In the genomic region with DNA sequence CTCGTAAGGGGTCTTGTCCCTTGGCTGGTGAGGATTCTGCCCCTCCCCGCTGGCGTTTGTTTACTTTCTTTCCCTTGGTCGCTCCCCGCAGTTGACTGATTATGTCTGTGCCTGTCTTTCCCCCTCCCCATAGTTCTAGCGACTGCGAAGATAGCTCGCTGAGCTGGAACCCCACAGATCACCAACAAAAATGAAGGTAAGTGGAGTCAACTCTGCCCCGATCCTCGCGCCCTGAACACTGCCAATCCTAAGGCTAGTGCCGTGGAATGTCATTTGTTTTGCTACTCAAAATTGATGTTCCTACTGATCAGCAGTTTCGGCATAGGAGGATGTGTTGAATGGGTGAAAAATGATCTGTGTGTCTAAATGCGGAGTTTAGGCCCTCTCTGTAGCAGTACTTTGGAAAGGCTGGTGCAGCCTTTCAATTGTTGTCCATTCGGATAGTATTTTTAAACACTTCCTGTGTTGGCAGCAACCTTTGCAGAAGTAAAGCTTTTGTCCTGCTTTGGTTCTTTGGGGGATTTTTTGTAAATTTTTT, we compare ENCODE assay signal across 8 cellular contexts. TPM values are rescaled to one million over a fixed set of nuclear protein-coding genes. Genes with fewer than 3 reads are reported as not detected.
A peak's percentile ranks its signal among the peaks of the same experiment; 100 is the strongest.
DNase-seq lines count a peak whose midpoint lies in the region; ATAC-seq and TF ChIP-seq lines count a peak whose summit lies in the region.

No MANE protein-coding gene starts in this region.

- H3K27me3 ChIP-seq in kidney epithelial cell (ENCODE audit: control insufficient read depth, insufficient read depth, low read length), result no peaks in the 10 kb centered on the region

- no peak for ATAC-seq in stimulated activated naive CD8-positive, alpha-beta T cell treated with anti-CD3 and anti-CD28 coated beads, Interleukin-15, Interleukin-2, amounts not matched to agents 100 U/mL and 50 U/mL, for 24 hours
- ATAC-seq in HG03432 (IDR thresholded peaks at IDR 0.05; ENCODE audit: unreplicated experiment) (no peak), GM21723 (IDR thresholded peaks at IDR 0.05; ENCODE audit: unreplicated experiment) (no peak), GM18907 (IDR thresholded peaks at IDR 0.05; ENCODE audit: unreplicated experiment) (no peak)

- DNase-seq in ELR (ENCODE audit: low read depth) (peak; percentile 39), LHCN-M2 (ENCODE audit: low read depth) (peak; percentile 19), astrocyte of the hippocampus (ENCODE audit: low read depth, low spot score) (peak; percentile 23), kidney epithelial cell (ENCODE audit: low read depth) (no peak)
- DNase-seq in stimulated activated naive CD8-positive, alpha-beta T cell treated with anti-CD3 and anti-CD28 coated beads, Interleukin-15, Interleukin-2, amounts not matched to agents 100 U/mL and 50 U/mL, for 24 hours, result peak; percentile 21

- H3K36me3 ChIP-seq in kidney epithelial cell (ENCODE audit: control insufficient read depth, insufficient read depth, low read length), result no peaks in the 10 kb centered on the region

- H3K4me3 ChIP-seq in kidney epithelial cell (ENCODE audit: low read depth, low read length), result peak overlapping the region; percentile 90

- no peak for TF ChIP-seq CTCF in kidney epithelial cell (IDR thresholded peaks at IDR 0.05; ENCODE audit: insufficient read depth, low read length, poor library complexity, severe bottlenecking)

RNA-seq across cellular contexts. Expression of gene ARID4A, which starts 1.4 kb away (rescaled TPM):
- total RNA-seq in LHCN-M2 (2014; rRNA removed), result 6.1 and 8.2 TPM in 2 replicates
- 3.0 TPM for polyA plus RNA-seq in LHCN-M2 (2012)
- total RNA-seq in kidney epithelial cell, result 4.4 and 4.6 TPM in 2 replicates

RNA-seq across cellular contexts. Expression of gene PSMA3, which starts 55.1 kb away (rescaled TPM):
- total RNA-seq in LHCN-M2 (2014; rRNA removed) (82.1 and 104 TPM in 2 replicates), kidney epithelial cell (129 and 160 TPM in 2 replicates)
- 92.0 TPM for polyA plus RNA-seq in LHCN-M2 (2012)
